ENCODE assay signal across 1 cellular context in the genomic region with DNA sequence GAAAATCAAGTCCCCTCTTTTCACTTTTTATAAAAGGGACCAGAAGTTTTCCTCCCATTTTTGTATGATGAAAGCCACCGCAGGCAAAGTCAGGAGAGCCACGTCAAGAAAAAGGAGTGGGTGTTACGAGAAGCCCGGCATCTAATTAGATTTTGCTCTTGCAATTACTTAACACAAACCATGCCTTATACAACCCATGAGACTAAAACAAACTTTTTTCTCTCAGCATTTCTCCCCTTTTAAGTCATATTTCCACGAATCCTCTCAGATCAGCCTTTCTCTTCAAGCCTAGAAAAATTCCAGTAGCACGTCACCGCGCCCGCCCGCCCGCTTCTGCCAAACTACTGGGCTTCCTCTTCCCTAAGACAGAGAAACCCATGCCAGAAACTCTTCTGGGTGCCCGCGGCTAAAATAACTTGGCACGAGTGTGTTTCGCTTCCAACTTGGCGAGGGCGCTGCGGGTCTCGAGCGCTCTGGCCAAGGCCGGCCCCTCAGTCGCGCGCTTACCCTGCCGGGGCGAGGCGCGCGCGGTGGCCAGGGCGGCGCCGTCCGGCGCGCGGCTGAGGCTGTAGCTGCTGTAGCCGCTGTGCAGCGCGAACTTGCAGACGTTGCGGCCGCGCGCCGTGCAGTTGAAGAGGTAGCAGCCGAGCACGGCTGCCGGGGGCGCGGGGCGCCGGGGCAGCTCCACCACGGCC.
TF ChIP-seq lines count a peak whose summit lies in the region.

No MANE protein-coding gene starts in this region.

TF ChIP-seq in HepG2, 621 proteins besides CTCF, POLR2A, EP300 and RAD21 (continued from another document and continues in another):
- TF ChIP-seq ZNF280D (CRISPR knock-in tag; IDR thresholded peaks at IDR 0.05), result no peak
- TF ChIP-seq DPF2 (CRISPR knock-in tag; IDR thresholded peaks at IDR 0.05; ENCODE audit: borderline replicate concordance, low read depth), result no peak
- TF ChIP-seq HOXA3 (CRISPR knock-in tag; IDR thresholded peaks at IDR 0.05), result 0 out of 2 replicates have a peak, but pooled peaks have one; percentile 20
- TF ChIP-seq ONECUT2 (CRISPR knock-in tag; IDR thresholded peaks at IDR 0.05), result no peak
- peak; percentile 32; the same call in 1 of the 2 replicates for TF ChIP-seq ZFAT (CRISPR knock-in tag; conservative IDR thresholded peaks at IDR 0.05)
- 0 out of 2 replicates have a peak, but pooled peaks have one; percentile 16 for TF ChIP-seq ZNF513 (CRISPR knock-in tag; conservative IDR thresholded peaks at IDR 0.05)
- 0 out of 2 replicates have a peak, but pooled peaks have one; percentile 11 for TF ChIP-seq SIN3A (IDR thresholded peaks at IDR 0.05; ENCODE audit: borderline replicate concordance, low read depth, low read length)
- TF ChIP-seq ZNF18 (CRISPR knock-in tag; IDR thresholded peaks at IDR 0.05; ENCODE audit: insufficient replicate concordance), result peak; percentile 41
- TF ChIP-seq ATF7-NPFF (CRISPR knock-in tag; IDR thresholded peaks at IDR 0.05; ENCODE audit: low read depth), result peak; percentile 46; the same call in 1 of the 2 replicates
- no peak; the same call in none of the 2 replicates for TF ChIP-seq POLR2G (IDR thresholded peaks at IDR 0.05; ENCODE audit: low read depth, low read length)
- TF ChIP-seq SRY (CRISPR knock-in tag; IDR thresholded peaks at IDR 0.05), result peak; percentile 68; the same call in 1 of the 2 replicates
- TF ChIP-seq ZFX (CRISPR knock-in tag; IDR thresholded peaks at IDR 0.05; ENCODE audit: low read depth), result no peak
- 0 out of 2 replicates have a peak, but pooled peaks have one; percentile 38 for TF ChIP-seq ZFP90 (CRISPR knock-in tag; IDR thresholded peaks at IDR 0.05; ENCODE audit: borderline replicate concordance)
- TF ChIP-seq, protein P1, sequence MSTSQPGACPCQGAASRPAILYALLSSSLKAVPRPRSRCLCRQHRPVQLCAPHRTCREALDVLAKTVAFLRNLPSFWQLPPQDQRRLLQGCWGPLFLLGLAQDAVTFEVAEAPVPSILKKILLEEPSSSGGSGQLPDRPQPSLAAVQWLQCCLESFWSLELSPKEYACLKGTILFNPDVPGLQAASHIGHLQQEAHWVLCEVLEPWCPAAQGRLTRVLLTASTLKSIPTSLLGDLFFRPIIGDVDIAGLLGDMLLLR (CRISPR knock-in tag; IDR thresholded peaks at IDR 0.05), result peak; percentile 32
- peak; percentile 41; the same call in 1 of the 2 replicates for TF ChIP-seq ZNF337 (CRISPR knock-in tag; IDR thresholded peaks at IDR 0.05; ENCODE audit: borderline replicate concordance, low read depth)
- TF ChIP-seq ZHX2 (IDR thresholded peaks at IDR 0.05; ENCODE audit: low read depth), result no peak
- TF ChIP-seq ZHX2 (CRISPR knock-in tag; IDR thresholded peaks at IDR 0.05; ENCODE audit: borderline replicate concordance), result peak; percentile 71; the same call in 1 of the 2 replicates
- TF ChIP-seq ZNF142 (CRISPR knock-in tag; IDR thresholded peaks at IDR 0.05), result peak; percentile 96
- TF ChIP-seq PRMT3 (CRISPR knock-in tag; IDR thresholded peaks at IDR 0.05; ENCODE audit: borderline replicate concordance, low read depth), result peak; percentile 70; the same call in 1 of the 2 replicates
- TF ChIP-seq, protein P2, sequence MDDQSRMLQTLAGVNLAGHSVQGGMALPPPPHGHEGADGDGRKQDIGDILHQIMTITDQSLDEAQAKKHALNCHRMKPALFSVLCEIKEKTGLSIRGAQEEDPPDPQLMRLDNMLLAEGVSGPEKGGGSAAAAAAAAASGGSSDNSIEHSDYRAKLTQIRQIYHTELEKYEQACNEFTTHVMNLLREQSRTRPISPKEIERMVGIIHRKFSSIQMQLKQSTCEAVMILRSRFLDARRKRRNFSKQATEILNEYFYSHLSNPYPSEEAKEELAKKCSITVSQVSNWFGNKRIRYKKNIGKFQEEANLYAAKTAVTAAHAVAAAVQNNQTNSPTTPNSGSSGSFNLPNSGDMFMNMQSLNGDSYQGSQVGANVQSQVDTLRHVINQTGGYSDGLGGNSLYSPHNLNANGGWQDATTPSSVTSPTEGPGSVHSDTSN (CRISPR knock-in tag; IDR thresholded peaks at IDR 0.05; ENCODE audit: borderline replicate concordance), result no peak
- peak; percentile 7; the same call in 1 of the 2 replicates for TF ChIP-seq ZNF703 (CRISPR knock-in tag; IDR thresholded peaks at IDR 0.05; ENCODE audit: borderline replicate concordance)
- TF ChIP-seq, protein P3, sequence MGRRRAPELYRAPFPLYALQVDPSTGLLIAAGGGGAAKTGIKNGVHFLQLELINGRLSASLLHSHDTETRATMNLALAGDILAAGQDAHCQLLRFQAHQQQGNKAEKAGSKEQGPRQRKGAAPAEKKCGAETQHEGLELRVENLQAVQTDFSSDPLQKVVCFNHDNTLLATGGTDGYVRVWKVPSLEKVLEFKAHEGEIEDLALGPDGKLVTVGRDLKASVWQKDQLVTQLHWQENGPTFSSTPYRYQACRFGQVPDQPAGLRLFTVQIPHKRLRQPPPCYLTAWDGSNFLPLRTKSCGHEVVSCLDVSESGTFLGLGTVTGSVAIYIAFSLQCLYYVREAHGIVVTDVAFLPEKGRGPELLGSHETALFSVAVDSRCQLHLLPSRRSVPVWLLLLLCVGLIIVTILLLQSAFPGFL (CRISPR knock-in tag; IDR thresholded peaks at IDR 0.05), result no peak
- no peak for TF ChIP-seq PHF5A (CRISPR knock-in tag; IDR thresholded peaks at IDR 0.05; ENCODE audit: low read depth, unreplicated experiment)
- peak; percentile 33; the same call in 1 of the 2 replicates for TF ChIP-seq KDM4B (CRISPR knock-in tag; IDR thresholded peaks at IDR 0.05)
- no peak for TF ChIP-seq MTA3 (CRISPR knock-in tag; IDR thresholded peaks at IDR 0.05)
- TF ChIP-seq SAP130 (CRISPR knock-in tag; IDR thresholded peaks at IDR 0.05; ENCODE audit: low read depth), result peak; percentile 20; the same call in 1 of the 2 replicates
- no peak for TF ChIP-seq CENPX (CRISPR knock-in tag; IDR thresholded peaks at IDR 0.05)
- TF ChIP-seq ERF (CRISPR knock-in tag; IDR thresholded peaks at IDR 0.05), result 0 out of 2 replicates have a peak, but pooled peaks have one; percentile 4
- peak; percentile 40; the same call in 1 of the 2 replicates for TF ChIP-seq ZNF329 (CRISPR knock-in tag; IDR thresholded peaks at IDR 0.05; ENCODE audit: low read depth)
- 0 out of 2 replicates have a peak, but pooled peaks have one; percentile 8 for TF ChIP-seq RBFOX2 (IDR thresholded peaks at IDR 0.05; ENCODE audit: low read depth, low read length)
